In genomic region chr19:6092329-6093286, GRCh38 we compare ENCODE assay signal across 8 cellular contexts. TPM values are rescaled to one million over a fixed set of nuclear protein-coding genes. Genes with fewer than 3 reads are reported as not detected.
DNase-seq lines count a peak whose midpoint lies in the region; ATAC-seq, FAIRE-seq and TF ChIP-seq lines count a peak whose summit lies in the region.

No MANE protein-coding gene starts in this region.

- peak; percentile 23 for TF ChIP-seq CTCF in endodermal cell (conservative IDR thresholded peaks at IDR 0.05)
- no peak for TF ChIP-seq CTCF in type B pancreatic cell (conservative IDR thresholded peaks at IDR 0.05)
- no peak for TF ChIP-seq CTCF in spleen (IDR thresholded peaks at IDR 0.05 in 8 of 11, conservative IDR thresholded peaks at IDR 0.05 in 3 of 11)

- H2AFZ ChIP-seq in Karpas-422 (ENCODE audit: low read length), result no peak overlapping the region

- 55 to 56% methylated on average over 28 to 40 of the region's 40 CpGs for WGBS in endodermal cell (ENCODE audit: insufficient coverage in 1 of 2, insufficient read length in 1 of 2), 2 experiments
- WGBS in spleen, 5 donors, result 61 to 73% (median 67%) methylated on average over 39 to 40 of the region's 40 CpGs

- H3K4me3 Mint-ChIP-seq in endodermal cell (peak overlapping the region; percentile 41), memory B cell (no peak overlapping the region), type B pancreatic cell (peak overlapping the region; percentile 80)

- no peaks in the 10 kb centered on the region for H3K9me2 ChIP-seq in Karpas-422 (replicated peaks; ENCODE audit: insufficient read depth, low read length)

- peak overlapping the region; percentile 25 for H3K27ac ChIP-seq in endodermal cell (ENCODE audit: low read depth, low read length)
- no peak overlapping the region for H3K27ac ChIP-seq in Karpas-422 (ENCODE audit: low read length)
- H3K27ac ChIP-seq in spleen, result peak overlapping the region in 3 of 8 donors; percentile 22 to 49 (median 43)

- H3K36me3 Mint-ChIP-seq in endodermal cell (ENCODE audit: low read depth) (peaks cover 6% of the 10 kb centered on the region), memory B cell (no peaks in the 10 kb centered on the region), type B pancreatic cell (no peaks in the 10 kb centered on the region)

- H4K20me1 ChIP-seq in Karpas-422 (ENCODE audit: insufficient read depth, low read depth, low read length), result 0 out of 2 replicates have a peak, but pooled peaks cover 3% of the 10 kb centered on the region

- no peak for ATAC-seq in memory B cell (ENCODE audit: low read depth)

- H3K9ac ChIP-seq in endodermal cell (ENCODE audit: extremely low read depth, low read length, poor library complexity, severe bottlenecking), result no peak overlapping the region
- H3K9ac ChIP-seq in Karpas-422 (ENCODE audit: low read length), result no peak overlapping the region

- H3K4me1 ChIP-seq in endodermal cell (ENCODE audit: control insufficient read depth, insufficient read depth, low read length), result peaks cover 11% of the 10 kb centered on the region
- peaks cover 11% of the 10 kb centered on the region for H3K4me1 ChIP-seq in Karpas-422 (ENCODE audit: low read length)
- H3K4me1 ChIP-seq in spleen, result peaks cover 2 to 31% (median 11%) of the 10 kb centered on the region in 6 donors

- H3K27ac Mint-ChIP-seq in endodermal cell (peak overlapping the region; percentile 16), memory B cell (peak overlapping the region; percentile 64), type B pancreatic cell (peak overlapping the region; percentile 92)

- peaks cover 15% of the 10 kb centered on the region for H3K27me3 ChIP-seq in endodermal cell (ENCODE audit: control insufficient read depth, insufficient read depth, low read length, poor library complexity, severe bottlenecking)
- no peaks in the 10 kb centered on the region for H3K27me3 ChIP-seq in Karpas-422 (ENCODE audit: low read length)
- H3K27me3 ChIP-seq in spleen (replicated peaks in 1 of 7), result no peaks in the 10 kb centered on the region

- H3K4me2 ChIP-seq in Karpas-422 (ENCODE audit: low read depth, low read length, poor library complexity, severe bottlenecking), result no peak overlapping the region

- H3K4me1 Mint-ChIP-seq in endodermal cell (peaks cover 22% of the 10 kb centered on the region), memory B cell (peaks cover 15% of the 10 kb centered on the region), type B pancreatic cell (ENCODE audit: unreplicated experiment) (peaks cover 26% of the 10 kb centered on the region)

- DNase-seq in GM04503 (ENCODE audit: low read depth) (peak; percentile 82), NCI-H69 (lab: John Stamatoyannopoulos, UW) (peak; percentile 96), endodermal cell (peak; percentile 86), memory B cell (ENCODE audit: low spot score in 2 of 2) (no peak), type B pancreatic cell (ENCODE audit: extremely low spot score, unreplicated experiment) (peak; percentile 81), Karpas-422 (no peak), spleen (no peak), HTR-8/SVneo (ENCODE audit: insufficient read length, low spot score) (no peak)

- intact Hi-C loops in spleen (cut with DNase I; ENCODE audit: low total_unique reads), result no loop called here

- H3K79me2 ChIP-seq in Karpas-422 (ENCODE audit: low read length), result no peaks in the 10 kb centered on the region

- H3K36me3 ChIP-seq in endodermal cell (ENCODE audit: control insufficient read depth, insufficient read depth, low read length) (no peaks in the 10 kb centered on the region), Karpas-422 (ENCODE audit: insufficient read depth, low read length) (no peaks in the 10 kb centered on the region), spleen (no peaks in the 10 kb centered on the region)

- TF ChIP-seq POLR2A in spleen (IDR thresholded peaks at IDR 0.05), result no peak

- H3K4me3 ChIP-seq in endodermal cell (ENCODE audit: low read length) (peak overlapping the region; percentile 48), Karpas-422 (ENCODE audit: low read length) (no peak overlapping the region), spleen (no peak overlapping the region)

- H3K9me3 Mint-ChIP-seq in endodermal cell (peaks cover 6% of the 10 kb centered on the region), memory B cell (no peaks in the 10 kb centered on the region), type B pancreatic cell (no peaks in the 10 kb centered on the region)

- no peak for FAIRE-seq in HTR-8/SVneo (lab: Jason Lieb, UNC)

- H3K9me3 ChIP-seq in endodermal cell (ENCODE audit: control insufficient read depth, low read length), result peaks cover 9% of the 10 kb centered on the region
- H3K9me3 ChIP-seq in Karpas-422 (ENCODE audit: low read length), result no peaks in the 10 kb centered on the region
- no peaks in the 10 kb centered on the region for H3K9me3 ChIP-seq in spleen

- peaks cover 37% of the 10 kb centered on the region for H3K27me3 Mint-ChIP-seq in endodermal cell (ENCODE audit: insufficient read depth)
- no peaks in the 10 kb centered on the region for H3K27me3 Mint-ChIP-seq in memory B cell
- H3K27me3 Mint-ChIP-seq in type B pancreatic cell, result peaks cover 7% of the 10 kb centered on the region

RNA-seq across cellular contexts. Expression of gene RFX2, which starts 17.7 kb away (rescaled TPM):
- total RNA-seq in endodermal cell (10 to 100 TPM in 1 of 2 donors, 1 to 10 TPM in 1; 6.6 to 11.0 TPM), type B pancreatic cell (ENCODE audit: low replicate concordance) (7.0 and 18.0 TPM in 2 replicates), spleen (10 to 100 TPM in 4 of 7 donors, 1 to 10 TPM in 3; 6.4 to 15.8 (median 11.1) TPM)
- polyA plus RNA-seq in endodermal cell (2013, experiment 1 of 2), result 20.7 TPM
- polyA plus RNA-seq in endodermal cell (2013, experiment 2 of 2), result 17.6 TPM
- 6.4 and 23.7 TPM in 2 replicates for total RNA-seq in Karpas-422 (2014; rRNA removed; shearing (Covaris generic); ENCODE audit: low replicate concordance)
- 1 to 10 TPM; 1.1 to 3.2 (median 2.8) TPM for polyA plus RNA-seq in spleen

RNA-seq across cellular contexts. Expression of gene ACSBG2, which starts 42.9 kb away (rescaled TPM):
- total RNA-seq in endodermal cell (not detected), type B pancreatic cell (ENCODE audit: low replicate concordance) (not detected in 2 replicates), spleen (not detected)
- not detected for polyA plus RNA-seq in endodermal cell (2013, experiment 1 of 2)
- not detected for polyA plus RNA-seq in endodermal cell (2013, experiment 2 of 2)
- total RNA-seq in Karpas-422 (2014; rRNA removed; shearing (Covaris generic); ENCODE audit: low replicate concordance), result 1.2 TPM in 1 of 2 replicates, not detected in the other
- polyA plus RNA-seq in spleen, result under 1 TPM in 1 of 3 donors, not detected in 2; 0.22 TPM

Comparison
In these comparisons a context has a peak if more than half of its experiments do, and no peak if none do; other contexts are left out.
1. DNase-seq: peak in GM04503 (single experiment), NCI-H69 (single experiment), endodermal cell (single experiment) and type B pancreatic cell (single experiment); none in memory B cell (0 of 2), Karpas-422 (single experiment), spleen (single experiment) and HTR-8/SVneo (single experiment).
2. H3K27ac Mint-ChIP-seq: peak in every context shown above with its lines; median percentile 92 in type B pancreatic cell; 64 in memory B cell; 16 in endodermal cell.